ENCODE assay signal across 16 cellular contexts in the genomic region with DNA sequence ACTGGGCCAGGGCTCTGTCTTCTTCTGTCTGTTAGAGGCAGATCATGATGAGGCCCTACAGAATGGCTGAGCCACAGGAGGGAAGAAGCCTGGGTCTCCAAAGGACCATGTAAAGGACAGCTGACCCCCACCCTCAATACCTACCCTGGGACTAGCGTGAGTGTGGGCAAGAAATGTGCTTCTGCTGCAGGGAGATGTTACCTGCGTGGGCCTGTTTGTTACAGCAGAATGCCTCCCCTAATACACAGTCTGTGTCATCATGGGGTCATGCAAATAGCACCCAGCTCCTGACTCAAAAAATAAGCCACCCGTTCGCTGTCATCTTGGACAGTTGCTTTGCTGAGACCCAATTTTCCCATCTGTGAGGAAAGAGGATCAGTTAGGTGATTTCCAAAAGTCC.
DNase-seq lines count a peak whose midpoint lies in the region; ATAC-seq and TF ChIP-seq lines count a peak whose summit lies in the region.
"Had no signal": no experiment of that assay in that cellular context is flagged by ENCODE, and none has a peak within 500 bp of the region (broad histone marks: within the 10 kb centered on the region; RNA-seq: fewer than 3 reads in every experiment).

No MANE protein-coding gene starts in this region.

- no peak overlapping the region for H3K4ac ChIP-seq in neuronal stem cell (ENCODE audit: low read length)

- no peak overlapping the region for H3K14ac ChIP-seq in neuronal stem cell (ENCODE audit: low read length)

- H2AK5ac ChIP-seq in neuronal stem cell (ENCODE audit: low read depth, low read length) = peak overlapping the region; percentile 35

- POLR2A ChIA-PET in naive thymus-derived CD4-positive, alpha-beta T cell (lab: Charles Lee) = no interaction called here
- POLR2A ChIA-PET in PC-9 (lab: Charles Lee; ENCODE audit: unreplicated experiment) = no interaction called here

- peaks cover 0 to 2% (median 0%) of the 10 kb centered on the region in 11 donors for H3K9me3 Mint-ChIP-seq in naive thymus-derived CD4-positive, alpha-beta T cell
- H3K9me3 Mint-ChIP-seq: CD4-positive, alpha-beta T cell had no signal

- no peak overlapping the region for H2AFZ ChIP-seq in neuronal stem cell (ENCODE audit: low read length)
- no peak overlapping the region for H2AFZ ChIP-seq in PC-9
- H2AFZ ChIP-seq: GM23248 had no signal

- H3K27me3 Mint-ChIP-seq in naive thymus-derived CD4-positive, alpha-beta T cell = peaks cover 0 to 10% (median 0%) of the 10 kb centered on the region in 5 donors
- H3K27me3 Mint-ChIP-seq: CD4-positive, alpha-beta T cell had no signal

- CTCF ChIA-PET in naive thymus-derived CD4-positive, alpha-beta T cell (lab: Charles Lee) = no interaction called here
- CTCF ChIA-PET in PC-9 (lab: Charles Lee) = no interaction called here

- peak overlapping the region; percentile 8 for H2BK5ac ChIP-seq in neuronal stem cell (ENCODE audit: low read length)

- H2BK15ac ChIP-seq in neuronal stem cell (ENCODE audit: low read length) = no peak overlapping the region

- H3K4me1 ChIP-seq in BLaER1 treated with 17β-estradiol and CSF1 and Interleukin-3, amounts not matched to agents 10 nM and 100 nM = peaks cover 19 to 60% (median 53%) of the 10 kb centered on the region in 10 experiments
- H3K4me1 ChIP-seq in neuronal stem cell (ENCODE audit: control insufficient read depth in 2 of 2, insufficient read depth in 1 of 2, low read depth in 1 of 2, low read length in 2 of 2) (peaks cover 19 to 28% of the 10 kb centered on the region in 2 donors), PC-9 (replicated peaks; ENCODE audit: insufficient read depth) (no peaks in the 10 kb centered on the region), transverse colon (peaks cover 0 to 30% (median 6%) of the 10 kb centered on the region in 4 donors)
- peaks cover 9 to 14% of the 10 kb centered on the region in 2 donors for H3K4me1 ChIP-seq in naive thymus-derived CD4-positive, alpha-beta T cell (ENCODE audit: control insufficient read depth in 2 of 2, insufficient read depth in 2 of 2, low read length in 2 of 2)

- H2BK120ac ChIP-seq in neuronal stem cell (ENCODE audit: low read depth, low read length) = no peak overlapping the region

- intact Hi-C loops in dorsolateral prefrontal cortex (cut with DNase I) (no loop called here), PC-9 (cut with micrococcal nuclease; ENCODE audit: unreplicated experiment) (no loop called here), transverse colon (cut with DNase I; ENCODE audit: low total_unique reads) (no loop called here)
- intact Hi-C loops in naive thymus-derived CD4-positive, alpha-beta T cell (cut with micrococcal nuclease) = no loop called here

- peaks cover 0 to 5% (median under 1%) of the 10 kb centered on the region in 11 experiments; a peak in 7 of 22 replicates for H3K9me3 ChIP-seq in BLaER1 treated with 17β-estradiol and CSF1 and Interleukin-3, amounts not matched to agents 10 nM and 100 nM (replicated peaks in 1 of 11)
- H3K9me3 ChIP-seq in neuronal stem cell (replicated peaks in 1 of 2; ENCODE audit: control insufficient read depth in 2 of 2, insufficient read depth in 1 of 2, low read depth in 1 of 2, low read length in 2 of 2) (no peaks in the 10 kb centered on the region), PC-9 (ENCODE audit: insufficient read depth, low read depth) (no peaks in the 10 kb centered on the region), transverse colon (no peaks in the 10 kb centered on the region)
- H3K9me3 ChIP-seq in naive thymus-derived CD4-positive, alpha-beta T cell (ENCODE audit: control insufficient read depth in 2 of 3, low read length in 3 of 3) = no peaks in the 10 kb centered on the region
- H3K9me3 ChIP-seq: BE2C, SK-N-SH had no signal

- peak overlapping the region in 6 of 11 experiments; percentile 31 to 62 (median 49); a peak in 9 of 22 replicates for H3K27ac ChIP-seq in BLaER1 treated with 17β-estradiol and CSF1 and Interleukin-3, amounts not matched to agents 10 nM and 100 nM
- H3K27ac ChIP-seq in dorsolateral prefrontal cortex (peak overlapping the region in 40 of 59 donors; percentile 6 to 89 (median 55)), neuronal stem cell (replicated peaks; ENCODE audit: low read length) (no peak overlapping the region), PC-9 (no peak overlapping the region), transverse colon (no peak overlapping the region)
- H3K27ac ChIP-seq in naive thymus-derived CD4-positive, alpha-beta T cell (ENCODE audit: low read depth, low read length) = no peak overlapping the region
- H3K27ac ChIP-seq: GM23248 had no signal

- H2BK12ac ChIP-seq in neuronal stem cell (ENCODE audit: low read length) = no peak overlapping the region

- H3K4me1 Mint-ChIP-seq in naive thymus-derived CD4-positive, alpha-beta T cell = peaks cover 4 to 17% (median 16%) of the 10 kb centered on the region in 7 donors

- no CpG with 5 or more reads among the region's 4 CpGs for WGBS in neuronal stem cell (ENCODE audit: extremely low coverage in 2 of 2, insufficient read length in 2 of 2, insufficient replicate concordance in 1 of 2), 2 donors
- 84% methylated on average over 4 of the region's 4 CpGs; no CpG with 5 or more reads in 1 of the 2 donors for WGBS in transverse colon (ENCODE audit: low coverage in 1 of 2), 2 donors

- BruUV-seq in PC-9 (replicated peaks; lab: Mats Ljungman, UMichigan) = no TSS peak

- DNase-seq in GM10266 (ENCODE audit: extremely low spot score) (peak; percentile 2), dorsolateral prefrontal cortex (no peak), neuronal stem cell (ENCODE audit: low spot score) (no peak), PC-9 (no peak), transverse colon (no peak)
- no peak for DNase-seq in naive thymus-derived CD4-positive, alpha-beta T cell
- DNase-seq: CD4-positive, alpha-beta T cell; GM23248; IMR-90; MV-4-11; NCI-H526 treated with DMSO at 0.1 percent for 48 hours; OCI-M1; SIG-M5 had no signal

- H3K36me3 Mint-ChIP-seq in naive thymus-derived CD4-positive, alpha-beta T cell = no peaks in the 10 kb centered on the region

- H4K20me1 ChIP-seq in BLaER1 treated with 17β-estradiol and CSF1 and Interleukin-3, amounts not matched to agents 10 nM and 100 nM = no peaks in the 10 kb centered on the region
- H4K20me1 ChIP-seq in PC-9 (ENCODE audit: insufficient read depth) = no peaks in the 10 kb centered on the region

- H3K27me3 ChIP-seq in BLaER1 treated with 17β-estradiol and CSF1 and Interleukin-3, amounts not matched to agents 10 nM and 100 nM = no peaks in the 10 kb centered on the region
- no peaks in the 10 kb centered on the region for H3K27me3 ChIP-seq in dorsolateral prefrontal cortex
- H3K27me3 ChIP-seq in neuronal stem cell (ENCODE audit: control insufficient read depth in 3 of 3, insufficient read depth in 3 of 3, low read depth in 1 of 3, low read length in 3 of 3) = no peaks in the 10 kb centered on the region
- no peaks in the 10 kb centered on the region for H3K27me3 ChIP-seq in naive thymus-derived CD4-positive, alpha-beta T cell (ENCODE audit: control insufficient read depth in 2 of 2, insufficient read depth in 2 of 2, low read length in 2 of 2)
- H3K27me3 ChIP-seq in PC-9 (ENCODE audit: insufficient read depth, low read depth) = no peaks in the 10 kb centered on the region
- no peaks in the 10 kb centered on the region for H3K27me3 ChIP-seq in transverse colon
- H3K27me3 ChIP-seq: BE2C had no signal

- H3K79me2 ChIP-seq in PC-9 (ENCODE audit: low read depth) = no peaks in the 10 kb centered on the region

- no peak overlapping the region for H3K23ac ChIP-seq in neuronal stem cell (ENCODE audit: low read depth, low read length, poor library complexity)

- H3K27ac Mint-ChIP-seq in naive thymus-derived CD4-positive, alpha-beta T cell = no peak overlapping the region
- H3K27ac Mint-ChIP-seq: CD4-positive, alpha-beta T cell had no signal

- peak overlapping the region in 4 of 11 experiments; percentile 15 to 52 (median 29); a peak in 7 of 22 replicates for H3K9ac ChIP-seq in BLaER1 treated with 17β-estradiol and CSF1 and Interleukin-3, amounts not matched to agents 10 nM and 100 nM
- no peak overlapping the region for H3K9ac ChIP-seq in neuronal stem cell (ENCODE audit: low read depth, low read length, poor library complexity)
- H3K9ac ChIP-seq: GM23248, SK-N-SH had no signal

- peak overlapping the region; percentile 52 to 84 (median 75) for H3K4me2 ChIP-seq in BLaER1 treated with 17β-estradiol and CSF1 and Interleukin-3, amounts not matched to agents 10 nM and 100 nM
- H3K4me2 ChIP-seq in neuronal stem cell (ENCODE audit: insufficient read depth, low read length, poor library complexity, severe bottlenecking) = no peak overlapping the region
- no peak overlapping the region for H3K4me2 ChIP-seq in PC-9
- H3K4me2 ChIP-seq: SK-N-SH had no signal

- TF ChIP-seq POLR2A in transverse colon (IDR thresholded peaks at IDR 0.05) = no peak

- no peaks in the 10 kb centered on the region for H3F3A ChIP-seq in PC-9 (ENCODE audit: insufficient read depth, low read depth)

- in situ Hi-C loops in transverse colon (cut with MboI; ENCODE audit: low pct_ligation_motif_present in 1 of 4, low pct_unique_long_range_greater_than_20kb in 1 of 4, low sequenced_read_pairs in 3 of 4) = no loop called here

- no peak overlapping the region for H4K91ac ChIP-seq in neuronal stem cell (ENCODE audit: low read depth, low read length, poor library complexity)

- peak overlapping the region; percentile 25 for H3K18ac ChIP-seq in neuronal stem cell (ENCODE audit: low read length)

- no peak for TF ChIP-seq CTCF in GM10266 (IDR thresholded peaks at IDR 0.05; ENCODE audit: control insufficient read depth, insufficient read depth, low read depth, missing control alignments)
- no peak for TF ChIP-seq CTCF in dorsolateral prefrontal cortex (IDR thresholded peaks at IDR 0.05 in 54 of 56, conservative IDR thresholded peaks at IDR 0.05 in 2 of 56; ENCODE audit: low read depth in 1 of 56, partially characterized antibody in 56 of 56)
- TF ChIP-seq CTCF in PC-9 (conservative IDR thresholded peaks at IDR 0.05) = no peak
- no peak for TF ChIP-seq CTCF in transverse colon (IDR thresholded peaks at IDR 0.05)

- H3K9me2 ChIP-seq in PC-9 (ENCODE audit: insufficient read depth) = no peaks in the 10 kb centered on the region
- H3K9me2 ChIP-seq: SK-N-SH had no signal

- no peak overlapping the region for H3K4me3 ChIP-seq in BLaER1 treated with 17β-estradiol and CSF1 and Interleukin-3, amounts not matched to agents 10 nM and 100 nM
- H3K4me3 ChIP-seq in dorsolateral prefrontal cortex (no peak overlapping the region), neuronal stem cell (ENCODE audit: low read length in 2 of 2) (no peak overlapping the region), PC-9 (no peak overlapping the region), transverse colon (no peak overlapping the region)
- no peak overlapping the region for H3K4me3 ChIP-seq in naive thymus-derived CD4-positive, alpha-beta T cell (ENCODE audit: low read length)
- H3K4me3 ChIP-seq: GM23248 had no signal

- H3K4me3 Mint-ChIP-seq in naive thymus-derived CD4-positive, alpha-beta T cell = no peak overlapping the region
- H3K4me3 Mint-ChIP-seq: CD4-positive, alpha-beta T cell had no signal

- H4K8ac ChIP-seq in neuronal stem cell (ENCODE audit: low read depth, low read length) = no peak overlapping the region

- no peak for TF ChIP-seq EP300 in transverse colon (IDR thresholded peaks at IDR 0.05; ENCODE audit: low read depth)

- no peak for ATAC-seq in naive thymus-derived CD4-positive, alpha-beta T cell

- H3K79me1 ChIP-seq in neuronal stem cell (ENCODE audit: low read depth, low read length) = no peaks in the 10 kb centered on the region

- H3K36me3 ChIP-seq in BLaER1 treated with 17β-estradiol and CSF1 and Interleukin-3, amounts not matched to agents 10 nM and 100 nM = no peaks in the 10 kb centered on the region
- H3K36me3 ChIP-seq in neuronal stem cell (replicated peaks in 1 of 2; ENCODE audit: control insufficient read depth in 2 of 2, insufficient read depth in 2 of 2, low read length in 2 of 2) (no peaks in the 10 kb centered on the region), PC-9 (ENCODE audit: low read depth) (no peaks in the 10 kb centered on the region), transverse colon (no peaks in the 10 kb centered on the region)
- H3K36me3 ChIP-seq in naive thymus-derived CD4-positive, alpha-beta T cell (ENCODE audit: control insufficient read depth in 2 of 3, insufficient read depth in 3 of 3, low read length in 3 of 3) = no peaks in the 10 kb centered on the region
- H3K36me3 ChIP-seq: BE2C had no signal

Comparison
In these comparisons a context has a peak if more than half of its experiments do, and no peak if none do; other contexts are left out.
1. H3K27ac ChIP-seq: peak in BLaER1 treated with 17β-estradiol and CSF1 and Interleukin-3, amounts not matched to agents 10 nM and 100 nM (6 of 11) and dorsolateral prefrontal cortex (40 of 59); none in neuronal stem cell (single experiment), naive thymus-derived CD4-positive, alpha-beta T cell (single experiment), PC-9 (single experiment) and transverse colon (0 of 4).
2. H3K4me2 ChIP-seq: peak in BLaER1 treated with 17β-estradiol and CSF1 and Interleukin-3, amounts not matched to agents 10 nM and 100 nM (11 of 11); none in neuronal stem cell (single experiment) and PC-9 (single experiment).